ENCODE assay signal across 9 cellular contexts in the genomic region with DNA sequence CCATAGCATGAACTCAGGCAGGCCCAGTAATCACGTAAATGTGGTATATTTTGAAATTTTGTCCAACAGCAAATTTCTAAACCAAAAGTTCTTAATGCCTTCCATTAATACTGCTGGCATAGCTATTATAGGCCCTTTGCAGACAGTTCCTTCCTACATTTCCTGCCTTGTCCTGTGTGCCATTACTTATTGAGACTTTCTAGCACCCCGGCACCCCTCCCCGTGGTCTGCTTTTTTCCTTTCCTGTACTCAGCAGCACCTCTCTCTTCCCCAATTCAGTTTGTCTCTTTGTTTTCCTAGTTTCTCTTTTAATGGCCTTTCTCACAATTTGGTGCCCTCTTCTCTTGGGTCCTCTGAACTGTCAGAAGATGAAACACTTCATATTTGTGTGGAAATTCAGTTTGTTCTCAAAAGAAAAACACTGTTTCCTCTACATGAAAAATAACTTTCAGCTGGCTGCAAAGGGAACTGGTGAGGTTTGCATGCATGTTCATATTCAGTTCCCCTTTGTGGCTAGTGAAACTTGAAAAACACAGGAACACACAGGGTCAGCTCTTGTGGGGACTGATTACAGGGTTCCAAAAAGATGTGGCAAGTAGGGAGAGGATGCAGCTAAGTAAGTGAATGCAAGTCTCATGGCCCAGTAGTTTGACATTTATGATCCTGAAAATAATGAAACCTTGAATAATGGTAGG. TPM values are rescaled to one million over a fixed set of nuclear protein-coding genes. Genes with fewer than 3 reads are reported as not detected.
A peak's percentile ranks its signal among the peaks of the same experiment; 100 is the strongest.
DNase-seq lines count a peak whose midpoint lies in the region; ATAC-seq and TF ChIP-seq lines count a peak whose summit lies in the region.
"Had no signal": no experiment of that assay in that cellular context is flagged by ENCODE, and none has a peak within 500 bp of the region (broad histone marks: within the 10 kb centered on the region; RNA-seq: fewer than 3 reads in every experiment).

No MANE protein-coding gene starts in this region.

- TF ChIP-seq POLR2A in esophagus muscularis mucosa (IDR thresholded peaks at IDR 0.05; ENCODE audit: low read depth): no peak

- H3K27me3 ChIP-seq in esophagus muscularis mucosa: no peaks in the 10 kb centered on the region

- no peaks in the 10 kb centered on the region for H3K36me3 ChIP-seq in esophagus muscularis mucosa

- H3K4me3 ChIP-seq in esophagus muscularis mucosa: no peak overlapping the region

- intact Hi-C loops in esophagus muscularis mucosa (cut with DNase I): no loop called here

- no peaks in the 10 kb centered on the region for H3K4me1 ChIP-seq in esophagus muscularis mucosa

- no peak for TF ChIP-seq CTCF in esophagus muscularis mucosa (IDR thresholded peaks at IDR 0.05)
- TF ChIP-seq CTCF in chondrocyte (IDR thresholded peaks at IDR 0.05): no peak

- no peak for TF ChIP-seq EP300 in esophagus muscularis mucosa (IDR thresholded peaks at IDR 0.05)

- no peaks in the 10 kb centered on the region for H3K27me3 Mint-ChIP-seq in chondrocyte (ENCODE audit: low read depth)

- H3K36me3 Mint-ChIP-seq in chondrocyte (ENCODE audit: low read depth): no peaks in the 10 kb centered on the region

- no peak overlapping the region for H3K4me3 Mint-ChIP-seq in chondrocyte (ENCODE audit: unreplicated experiment)

- H3K9me3 Mint-ChIP-seq in chondrocyte (ENCODE audit: low read depth): no peaks in the 10 kb centered on the region

- no peak overlapping the region for H3K27ac ChIP-seq in esophagus muscularis mucosa (replicated peaks in 1 of 4)

- peak; percentile 89 for ATAC-seq in GM18519 (IDR thresholded peaks at IDR 0.05; ENCODE audit: low FRiP score, unreplicated experiment)
- peak; percentile 78 for ATAC-seq in GM21786 (IDR thresholded peaks at IDR 0.05; ENCODE audit: unreplicated experiment)
- ATAC-seq in SK-N-SH treated with all-trans-retinoic acid at 6 μM for 48 hours: no peak

- no peaks in the 10 kb centered on the region for H3K9me3 ChIP-seq in esophagus muscularis mucosa

- H3K27ac Mint-ChIP-seq in chondrocyte (ENCODE audit: unreplicated experiment): no peak overlapping the region

- DNase-seq in MV-4-11 (lab: John Stamatoyannopoulos, UW): peak; percentile 94
- peak; percentile 9 for DNase-seq in midbrain (lab: John Stamatoyannopoulos, UW)
- no peak for DNase-seq in esophagus muscularis mucosa (ENCODE audit: extremely low spot score)
- no peak for DNase-seq in chondrocyte (ENCODE audit: low spot score)
- DNase-seq in NCI-H510A (lab: John Stamatoyannopoulos, UW): no peak

- WGBS in esophagus muscularis mucosa: 65% methylated on average over 3 of the region's 3 CpGs

- peaks cover 5% of the 10 kb centered on the region for H3K4me1 Mint-ChIP-seq in chondrocyte (ENCODE audit: low read depth)

TF ChIP-seq in SK-N-SH treated with all-trans-retinoic acid at 6 μM for 48 hours, 23 proteins besides CTCF, POLR2A, EP300 and RAD21:
- TF ChIP-seq, protein P1, sequence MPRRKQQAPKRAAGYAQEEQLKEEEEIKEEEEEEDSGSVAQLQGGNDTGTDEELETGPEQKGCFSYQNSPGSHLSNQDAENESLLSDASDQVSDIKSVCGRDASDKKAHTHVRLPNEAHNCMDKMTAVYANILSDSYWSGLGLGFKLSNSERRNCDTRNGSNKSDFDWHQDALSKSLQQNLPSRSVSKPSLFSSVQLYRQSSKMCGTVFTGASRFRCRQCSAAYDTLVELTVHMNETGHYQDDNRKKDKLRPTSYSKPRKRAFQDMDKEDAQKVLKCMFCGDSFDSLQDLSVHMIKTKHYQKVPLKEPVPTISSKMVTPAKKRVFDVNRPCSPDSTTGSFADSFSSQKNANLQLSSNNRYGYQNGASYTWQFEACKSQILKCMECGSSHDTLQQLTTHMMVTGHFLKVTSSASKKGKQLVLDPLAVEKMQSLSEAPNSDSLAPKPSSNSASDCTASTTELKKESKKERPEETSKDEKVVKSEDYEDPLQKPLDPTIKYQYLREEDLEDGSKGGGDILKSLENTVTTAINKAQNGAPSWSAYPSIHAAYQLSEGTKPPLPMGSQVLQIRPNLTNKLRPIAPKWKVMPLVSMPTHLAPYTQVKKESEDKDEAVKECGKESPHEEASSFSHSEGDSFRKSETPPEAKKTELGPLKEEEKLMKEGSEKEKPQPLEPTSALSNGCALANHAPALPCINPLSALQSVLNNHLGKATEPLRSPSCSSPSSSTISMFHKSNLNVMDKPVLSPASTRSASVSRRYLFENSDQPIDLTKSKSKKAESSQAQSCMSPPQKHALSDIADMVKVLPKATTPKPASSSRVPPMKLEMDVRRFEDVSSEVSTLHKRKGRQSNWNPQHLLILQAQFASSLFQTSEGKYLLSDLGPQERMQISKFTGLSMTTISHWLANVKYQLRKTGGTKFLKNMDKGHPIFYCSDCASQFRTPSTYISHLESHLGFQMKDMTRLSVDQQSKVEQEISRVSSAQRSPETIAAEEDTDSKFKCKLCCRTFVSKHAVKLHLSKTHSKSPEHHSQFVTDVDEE (CRISPR knock-in tag; IDR thresholded peaks at IDR 0.05): no peak
- TF ChIP-seq ZFP3 (CRISPR knock-in tag; IDR thresholded peaks at IDR 0.05) (no peak), ZNF8 (CRISPR knock-in tag; IDR thresholded peaks at IDR 0.05) (no peak), ESRRG (CRISPR knock-in tag; IDR thresholded peaks at IDR 0.05) (no peak), GLIS3 (CRISPR knock-in tag; IDR thresholded peaks at IDR 0.05) (no peak), BACH2 (CRISPR knock-in tag; IDR thresholded peaks at IDR 0.05; ENCODE audit: borderline replicate concordance) (no peak)
- TF ChIP-seq, protein P2, sequence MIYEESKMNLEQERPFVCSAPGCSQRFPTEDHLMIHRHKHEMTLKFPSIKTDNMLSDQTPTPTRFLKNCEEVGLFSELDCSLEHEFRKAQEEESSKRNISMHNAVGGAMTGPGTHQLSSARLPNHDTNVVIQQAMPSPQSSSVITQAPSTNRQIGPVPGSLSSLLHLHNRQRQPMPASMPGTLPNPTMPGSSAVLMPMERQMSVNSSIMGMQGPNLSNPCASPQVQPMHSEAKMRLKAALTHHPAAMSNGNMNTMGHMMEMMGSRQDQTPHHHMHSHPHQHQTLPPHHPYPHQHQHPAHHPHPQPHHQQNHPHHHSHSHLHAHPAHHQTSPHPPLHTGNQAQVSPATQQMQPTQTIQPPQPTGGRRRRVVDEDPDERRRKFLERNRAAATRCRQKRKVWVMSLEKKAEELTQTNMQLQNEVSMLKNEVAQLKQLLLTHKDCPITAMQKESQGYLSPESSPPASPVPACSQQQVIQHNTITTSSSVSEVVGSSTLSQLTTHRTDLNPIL (CRISPR knock-in tag; IDR thresholded peaks at IDR 0.05; ENCODE audit: low read depth): no peak

RNA-seq across cellular contexts. Expression of gene GPR34, which starts 17.1 kb away (rescaled TPM):
- total RNA-seq in esophagus muscularis mucosa (10 to 100 TPM in 1 of 4 donors, 1 to 10 TPM in 3; 3.7 to 14.7 (median 7.6) TPM), chondrocyte (not detected in 3 replicates)

RNA-seq across cellular contexts. Expression of gene GPR82, which starts 18.2 kb away (rescaled TPM):
- total RNA-seq in esophagus muscularis mucosa: under 1 TPM in 3 of 4 donors, not detected in 1; 0.13 to 0.42 (median 0.34) TPM
- not detected in 3 replicates for total RNA-seq in chondrocyte
- total RNA-seq: fibroblast of villous mesenchyme had no signal

Comparison
In these comparisons a context has a peak if more than half of its experiments do, and no peak if none do; other contexts are left out.
1. DNase-seq: peak in MV-4-11 (single experiment) and midbrain (single experiment); none in esophagus muscularis mucosa (single experiment), chondrocyte (single experiment) and NCI-H510A (single experiment).